Comparison of ENCODE assay signal across 24 cellular contexts in the genomic region with DNA sequence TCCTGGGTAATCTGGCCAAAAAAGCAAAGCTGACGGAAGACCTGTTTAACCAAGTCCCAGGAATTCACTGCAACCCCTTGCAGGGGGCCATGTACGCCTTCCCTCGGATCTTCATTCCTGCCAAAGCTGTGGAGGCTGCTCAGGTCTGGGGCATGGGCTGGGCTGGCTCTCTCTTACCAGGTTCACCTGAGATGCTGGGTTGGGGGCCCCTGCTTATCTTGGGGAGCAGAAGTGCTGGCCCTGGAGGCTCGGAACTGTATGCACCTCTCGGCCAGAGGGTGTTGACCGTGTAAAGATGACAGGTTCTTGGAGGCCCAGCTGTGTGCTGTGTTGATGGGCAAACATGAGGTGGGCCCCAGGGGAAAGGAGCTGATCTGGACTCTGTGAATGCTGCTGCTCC. TPM values are rescaled to one million over a fixed set of nuclear protein-coding genes. Genes with fewer than 3 reads are reported as not detected.
DNase-seq lines count a peak whose midpoint lies in the region; ATAC-seq and TF ChIP-seq lines count a peak whose summit lies in the region.
"Had no signal": no experiment of that assay in that cellular context is flagged by ENCODE, and none has a peak within 500 bp of the region (broad histone marks: within the 10 kb centered on the region; RNA-seq: fewer than 3 reads in every experiment).

No MANE protein-coding gene starts in this region.

- H4K20me1 ChIP-seq in fibroblast of lung (ENCODE audit: control insufficient read depth, extremely low read depth, insufficient read depth, low read length), result no peaks in the 10 kb centered on the region

- intact Hi-C loops in MCF 10A (cut with micrococcal nuclease), result no loop called here
- intact Hi-C loops in breast epithelium (cut with DNase I; ENCODE audit: low total_unique reads), result no loop called here
- intact Hi-C loops in psoas muscle (cut with DNase I), result no loop called here

- H3K36me3 ChIP-seq in breast epithelium (no peaks in the 10 kb centered on the region), fibroblast of lung (ENCODE audit: control insufficient read depth, insufficient read depth, low read length) (peaks cover 5% of the 10 kb centered on the region), psoas muscle (ENCODE audit: insufficient read depth in 1 of 2, low read depth in 1 of 2) (peaks cover 0 to 51% of the 10 kb centered on the region in 2 donors), subcutaneous abdominal adipose tissue (ENCODE audit: control insufficient read depth in 5 of 5, insufficient read depth in 5 of 5, low read length in 5 of 5) (peaks cover 0 to 63% (median 40%) of the 10 kb centered on the region in 5 donors)

- H3K27me3 ChIP-seq in breast epithelium (no peaks in the 10 kb centered on the region), fibroblast of lung (ENCODE audit: control insufficient read depth, insufficient read depth, low read length) (no peaks in the 10 kb centered on the region), psoas muscle (ENCODE audit: insufficient read depth in 3 of 3, low read length in 2 of 3) (no peaks in the 10 kb centered on the region), subcutaneous abdominal adipose tissue (ENCODE audit: control insufficient read depth in 5 of 5, insufficient read depth in 4 of 5, low read length in 5 of 5) (no peaks in the 10 kb centered on the region)
- H3K27me3 ChIP-seq: BE2C; BLaER1 treated with 17β-estradiol and CSF1 and Interleukin-3, amounts not matched to agents 10 nM and 100 nM had no signal

- no peak for DNase-seq in MCF 10A (ENCODE audit: unreplicated experiment)
- DNase-seq in breast epithelium (ENCODE audit: low spot score in 2 of 2), result no peak
- DNase-seq in fibroblast of lung (ENCODE audit: low read depth in 2 of 2), result no peak
- DNase-seq in psoas muscle, result no peak
- no peak for DNase-seq in NCI-H2171 treated with DMSO at 0.1 percent for 48 hours (lab: John Stamatoyannopoulos, UW)
- DNase-seq in caudate nucleus (lab: John Stamatoyannopoulos, UW), result no peak
- DNase-seq: ACHN; AML-193; BE2C; CD4-positive, alpha-beta T cell; CD8-positive, alpha-beta memory T cell; DMS 273 treated with DMSO at 0.1 percent for 48 hours; DMS79; EL; GF-D8; GOT3; HFFc6 had no signal

- H3K4me1 ChIP-seq in breast epithelium (peaks cover 0 to 3% of the 10 kb centered on the region in 2 donors), fibroblast of lung (ENCODE audit: control insufficient read depth, extremely low read depth, insufficient read depth, low read length) (no peaks in the 10 kb centered on the region), psoas muscle (peaks cover 32% of the 10 kb centered on the region), subcutaneous abdominal adipose tissue (ENCODE audit: control insufficient read depth in 5 of 5, insufficient read depth in 5 of 5, low read length in 5 of 5) (peaks cover 0 to 36% (median 28%) of the 10 kb centered on the region in 5 donors)
- H3K4me1 ChIP-seq: A549, BE2C, HAP-1 had no signal

- peaks cover 91% of the 10 kb centered on the region for H3K36me3 Mint-ChIP-seq in MCF 10A (ENCODE audit: insufficient read depth, unreplicated experiment)
- H3K36me3 Mint-ChIP-seq: CD8-positive, alpha-beta memory T cell had no signal

- peak overlapping the region; percentile 13 for H3K4me2 ChIP-seq in fibroblast of lung (ENCODE audit: extremely low read depth, insufficient read depth, low read length)
- H3K4me2 ChIP-seq: A549; BLaER1 treated with 17β-estradiol and CSF1 and Interleukin-3, amounts not matched to agents 10 nM and 100 nM had no signal

- H3K4me1 Mint-ChIP-seq in MCF 10A (ENCODE audit: insufficient read depth, unreplicated experiment), result no peaks in the 10 kb centered on the region
- H3K4me1 Mint-ChIP-seq: CD8-positive, alpha-beta memory T cell had no signal

- 57 to 61% (median 60%) methylated on average over 6 of the region's 6 CpGs for WGBS in psoas muscle, 3 donors

- no peak overlapping the region for H3K27ac ChIP-seq in breast epithelium
- no peak overlapping the region for H3K27ac ChIP-seq in fibroblast of lung (ENCODE audit: insufficient read depth, low read length)
- H3K27ac ChIP-seq in psoas muscle, result peak overlapping the region; percentile 87
- peak overlapping the region; percentile 41 for H3K27ac ChIP-seq in subcutaneous abdominal adipose tissue (ENCODE audit: low read depth, low read length)
- no peak overlapping the region for H3K27ac ChIP-seq in caudate nucleus (ENCODE audit: low read depth, low read length)
- H3K27ac ChIP-seq: 22Rv1; A549; BLaER1 treated with 17β-estradiol and CSF1 and Interleukin-3, amounts not matched to agents 10 nM and 100 nM had no signal

- H3K9ac ChIP-seq in fibroblast of lung (ENCODE audit: insufficient read depth, low read length), result no peak overlapping the region
- H3K9ac ChIP-seq in subcutaneous abdominal adipose tissue (ENCODE audit: low read length in 5 of 5), result no peak overlapping the region
- H3K9ac ChIP-seq: BLaER1 treated with 17β-estradiol and CSF1 and Interleukin-3, amounts not matched to agents 10 nM and 100 nM had no signal

- H3K79me2 ChIP-seq in fibroblast of lung (ENCODE audit: control insufficient read depth, insufficient read depth, low read length), result no peaks in the 10 kb centered on the region

- no peak overlapping the region for H3K4me3 ChIP-seq in breast epithelium
- H3K4me3 ChIP-seq in fibroblast of lung (replicated peaks in 1 of 4; ENCODE audit: control extremely low read depth in 1 of 4, insufficient read depth in 1 of 4, low read depth in 3 of 4, low read length in 4 of 4), result no peak overlapping the region
- H3K4me3 ChIP-seq in psoas muscle, result no peak overlapping the region
- H3K4me3 ChIP-seq in subcutaneous abdominal adipose tissue (ENCODE audit: low read depth in 1 of 5, low read length in 5 of 5), result no peak overlapping the region
- H3K4me3 ChIP-seq: A549; BLaER1 treated with 17β-estradiol and CSF1 and Interleukin-3, amounts not matched to agents 10 nM and 100 nM; HAP-1 had no signal

- no peaks in the 10 kb centered on the region for H3K27me3 Mint-ChIP-seq in MCF 10A (ENCODE audit: insufficient read depth, unreplicated experiment)
- H3K27me3 Mint-ChIP-seq: CD4-positive, alpha-beta T cell had no signal

- ATAC-seq in psoas muscle, result no peak
- ATAC-seq in GM21423 (IDR thresholded peaks at IDR 0.05; ENCODE audit: unreplicated experiment), result no peak
- ATAC-seq: A549 had no signal

- H2AFZ ChIP-seq in fibroblast of lung (ENCODE audit: low read length), result no peak overlapping the region

- no TSS peak for BruUV-seq in MCF 10A (replicated peaks; lab: Mats Ljungman, UMichigan)

- no peak for TF ChIP-seq POLR2A in breast epithelium (IDR thresholded peaks at IDR 0.05)

- POLR2A ChIA-PET in MCF 10A (lab: Yijun Ruan, JAX), result interaction anchor here (1.1 kb wide), 1 partner anchor 48 kb away, joined by 3 read pairs; no protein-coding TSS in a partner anchor

- H3K27ac Mint-ChIP-seq in MCF 10A (ENCODE audit: low read depth, unreplicated experiment), result peak overlapping the region; percentile 19
- H3K27ac Mint-ChIP-seq: CD4-positive, alpha-beta T cell; HFFc6 had no signal

- H3K9me3 Mint-ChIP-seq in MCF 10A (ENCODE audit: unreplicated experiment), result no peaks in the 10 kb centered on the region
- H3K9me3 Mint-ChIP-seq: CD14-positive monocyte; CD4-positive, alpha-beta T cell; CD8-positive, alpha-beta memory T cell; HFFc6 had no signal

- TF ChIP-seq CTCF in MCF 10A (IDR thresholded peaks at IDR 0.05; ENCODE audit: unreplicated experiment) (no peak), breast epithelium (IDR thresholded peaks at IDR 0.05) (no peak), fibroblast of lung (conservative IDR thresholded peaks at IDR 0.05 in 1 of 2, IDR thresholded peaks at IDR 0.05 in 1 of 2; ENCODE audit: low read depth in 1 of 2, low read length in 2 of 2) (no peak), psoas muscle (IDR thresholded peaks at IDR 0.05) (no peak)

- H3K9me3 ChIP-seq in breast epithelium, result no peaks in the 10 kb centered on the region
- H3K9me3 ChIP-seq in fibroblast of lung (ENCODE audit: control insufficient read depth, insufficient read depth, low read depth, low read length), result no peaks in the 10 kb centered on the region
- no peaks in the 10 kb centered on the region for H3K9me3 ChIP-seq in psoas muscle
- no peaks in the 10 kb centered on the region for H3K9me3 ChIP-seq in subcutaneous abdominal adipose tissue (ENCODE audit: control insufficient read depth in 5 of 5, low read length in 5 of 5)
- H3K9me3 ChIP-seq: A549; BE2C; BLaER1 treated with 17β-estradiol and CSF1 and Interleukin-3, amounts not matched to agents 10 nM and 100 nM; HAP-1 had no signal

- H3K4me3 Mint-ChIP-seq in MCF 10A (ENCODE audit: unreplicated experiment), result no peak overlapping the region
- H3K4me3 Mint-ChIP-seq: CD14-positive monocyte; CD4-positive, alpha-beta T cell; CD8-positive, alpha-beta memory T cell; HFFc6 had no signal

- CTCF ChIA-PET in MCF 10A (lab: Yijun Ruan, JAX), result interaction anchor here (0.5 to 2.1 kb wide), 4 partner anchors 16 to 133 kb away, joined by 3 to 11 read pairs (median 5); no protein-coding TSS in a partner anchor

RNA-seq across cellular contexts. Expression of a gene that starts 40.2 kb away (rescaled TPM):
- 44.7 and 60.6 TPM in 2 replicates for total RNA-seq in MCF 10A (2022)
- 10 to 100 TPM; 17.4 to 56.2 (median 21.7) TPM for total RNA-seq in breast epithelium
- 10.3 and 16.3 TPM in 2 replicates for total RNA-seq in fibroblast of lung
- polyA plus RNA-seq in fibroblast of lung, result 5.8 and 6.5 TPM in 2 replicates
- 7.0 and 9.9 TPM in 2 replicates for polyA plus RNA-seq in fibroblast of lung (2012)
- polyA minus RNA-seq in fibroblast of lung (ENCODE audit: low replicate concordance), result 34.6 and 65.4 TPM in 2 replicates
- 100 to 1,000 TPM in 1 of 4 donors, 10 to 100 TPM in 3; 27.7 to 110 (median 65.3) TPM for total RNA-seq in psoas muscle
- polyA plus RNA-seq in psoas muscle, result 10 to 100 TPM; 25.7 to 52.5 (median 41.1) TPM

RNA-seq across cellular contexts. Expression of a gene that starts 49.1 kb away (rescaled TPM):
- total RNA-seq in MCF 10A (2022) (64.7 and 64.8 TPM in 2 replicates), breast epithelium (10 to 100 TPM; 44.6 to 65.3 (median 51.2) TPM), fibroblast of lung (78.3 and 79.9 TPM in 2 replicates), psoas muscle (10 to 100 TPM; 64.3 to 96.4 (median 84.7) TPM)
- polyA plus RNA-seq in fibroblast of lung (32.5 and 34.0 TPM in 2 replicates), psoas muscle (10 to 100 TPM; 68.7 to 78.5 (median 69.3) TPM)
- polyA plus RNA-seq in fibroblast of lung (2012), result 55.6 and 57.3 TPM in 2 replicates
- 2.6 and 3.1 TPM in 2 replicates for polyA minus RNA-seq in fibroblast of lung (ENCODE audit: low replicate concordance)

Comparison
In these comparisons a context has a peak if more than half of its experiments do, and no peak if none do; other contexts are left out.
1. H3K27ac ChIP-seq: peak in psoas muscle (single experiment) and subcutaneous abdominal adipose tissue (single experiment); none in breast epithelium (0 of 2), fibroblast of lung (single experiment) and caudate nucleus (single experiment).